In the genomic region with DNA sequence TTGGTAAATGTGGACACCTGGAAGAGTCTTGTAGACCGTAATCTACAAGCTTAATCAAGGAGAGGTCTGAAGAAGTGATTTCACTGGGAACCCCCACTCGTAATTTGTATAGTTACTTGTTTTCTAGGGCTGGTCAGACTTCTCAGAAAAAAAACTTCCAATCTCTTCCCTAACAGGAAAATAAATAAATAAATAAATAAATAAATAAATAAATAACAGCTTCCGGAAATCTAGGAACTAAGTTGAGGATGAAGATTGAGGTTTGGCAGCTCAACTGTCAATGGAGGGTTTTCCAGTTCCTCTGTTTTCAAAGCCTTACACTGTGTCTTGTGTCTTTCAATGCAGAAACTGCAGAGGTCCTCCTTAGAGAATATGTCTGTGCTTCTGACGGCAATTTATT, we compare ENCODE assay signal across 1 cellular context.
TF ChIP-seq lines count a peak whose summit lies in the region.

No MANE protein-coding gene starts in this region.

TF ChIP-seq in HEK293, 187 proteins besides CTCF, POLR2A, EP300 and RAD21 (continued from another document):
- 0 out of 2 replicates have a peak, but pooled peaks have one; percentile 12 for TF ChIP-seq ZNF433 (tag by site-specific recombination; IDR thresholded peaks at IDR 0.05; ENCODE audit: low read depth)
- TF ChIP-seq ZNF2 (tag by site-specific recombination; IDR thresholded peaks at IDR 0.05): no peak
- TF ChIP-seq ZNF426 (tag by site-specific recombination; IDR thresholded peaks at IDR 0.05): peak; percentile 63
- TF ChIP-seq ZNF518A (tag by site-specific recombination; conservative IDR thresholded peaks at IDR 0.05; ENCODE audit: low read depth): peak; percentile 57; the same call in 1 of the 2 replicates
- peak; percentile 32; the same call in 1 of the 2 replicates for TF ChIP-seq ZNF623 (tag by site-specific recombination; IDR thresholded peaks at IDR 0.05)
- TF ChIP-seq ZNF394 (tag by site-specific recombination; IDR thresholded peaks at IDR 0.05; ENCODE audit: borderline replicate concordance): peak; percentile 65; the same call in 1 of the 2 replicates
- peak; percentile 40 for TF ChIP-seq ZNF555 (tag by site-specific recombination; conservative IDR thresholded peaks at IDR 0.05)
- TF ChIP-seq ZBTB21 (tag by site-specific recombination; IDR thresholded peaks at IDR 0.05): no peak
